ENCODE assay signal across 25 cellular contexts in the genomic region with DNA sequence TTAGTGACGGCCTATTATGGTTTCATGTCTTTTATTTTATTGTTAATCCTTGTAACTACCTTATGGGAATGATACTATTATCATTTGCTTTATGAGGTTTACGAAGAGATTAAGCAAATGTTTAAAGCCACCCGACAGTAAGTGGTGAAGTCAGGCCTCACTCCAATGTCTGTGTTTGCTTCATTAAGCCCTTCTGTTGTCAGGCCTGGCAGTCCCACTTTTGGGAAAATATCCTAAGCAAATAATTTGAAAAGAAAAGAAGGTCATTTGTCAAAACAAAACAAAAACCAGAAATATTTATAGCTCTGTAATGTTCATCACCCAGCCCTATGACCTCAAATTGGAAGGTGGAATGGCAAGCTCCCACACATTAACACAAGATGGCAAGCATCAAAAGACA. TPM values are rescaled to one million over a fixed set of nuclear protein-coding genes. Genes with fewer than 3 reads are reported as not detected.
DNase-seq lines count a peak whose midpoint lies in the region; ATAC-seq and TF ChIP-seq lines count a peak whose summit lies in the region.
"Had no signal": no experiment of that assay in that cellular context is flagged by ENCODE, and none has a peak within 500 bp of the region (broad histone marks: within the 10 kb centered on the region; RNA-seq: fewer than 3 reads in every experiment).

No MANE protein-coding gene starts in this region.

- POLR2A ChIA-PET in activated B cell treated with CpG ODN at 0.5 μM for 24 hours (lab: Charles Lee), result interaction anchor here (0.6 to 8.4 kb wide), 4 partner anchors 9 to 108 kb away, joined by 3 to 120 read pairs (median 6); a partner anchor contains a TSS

- H3K36me3 ChIP-seq in BLaER1 (no peaks in the 10 kb centered on the region), tibial nerve (no peaks in the 10 kb centered on the region), colonic mucosa (no peaks in the 10 kb centered on the region)
- H3K36me3 ChIP-seq: gastrocnemius medialis, pancreas had no signal

- no peaks in the 10 kb centered on the region for H3K27me3 Mint-ChIP-seq in activated B cell treated with CpG ODN at 0.5 μM for 24 hours
- H3K27me3 Mint-ChIP-seq: activated CD4-positive, alpha-beta T cell treated with anti-CD3 and anti-CD28 coated beads for 36 hours had no signal

- H3K4me3 Mint-ChIP-seq in activated B cell treated with CpG ODN at 0.5 μM for 24 hours, result peak overlapping the region; percentile 17
- H3K4me3 Mint-ChIP-seq: activated CD4-positive, alpha-beta T cell treated with anti-CD3 and anti-CD28 coated beads for 36 hours; neural crest cell; type B pancreatic cell had no signal

- H3K4me1 ChIP-seq in BLaER1 (peaks cover 56% of the 10 kb centered on the region), tibial nerve (no peaks in the 10 kb centered on the region), colonic mucosa (no peaks in the 10 kb centered on the region)

- H4K20me1 ChIP-seq in BLaER1, result no peaks in the 10 kb centered on the region

- H3K9me3 Mint-ChIP-seq in activated B cell treated with CpG ODN at 0.5 μM for 24 hours, result no peaks in the 10 kb centered on the region
- H3K9me3 Mint-ChIP-seq: neural crest cell, type B pancreatic cell had no signal

- DNase-seq in activated B cell treated with CpG ODN at 0.5 μM for 24 hours (no peak), NCI-H526 (lab: John Stamatoyannopoulos, UW) (no peak), posterior cingulate gyrus (no peak), tibial nerve (ENCODE audit: low spot score in 2 of 2) (no peak), colonic mucosa (no peak)
- DNase-seq: ACHN; activated CD4-positive, alpha-beta T cell treated with anti-CD3 and anti-CD28 coated beads for 36 hours; activated T-cell treated with anti-CD3 and anti-CD28 coated beads for 4 hours; dermis blood vessel endothelial cell; gastrocnemius medialis; KG1; left cardiac atrium; mammary epithelial cell; NCI-H1417 treated with DMSO at 0.1 percent for 48 hours; NCI-H524; pancreas; PC-9; stimulated activated CD4-positive, alpha-beta T cell treated with anti-CD3 and anti-CD28 coated beads, Interleukin-2, amount 100 ng/mL, for 24 hours; T-helper 2 cell had no signal

- H3K9me3 ChIP-seq in BLaER1, result no peaks in the 10 kb centered on the region
- H3K9me3 ChIP-seq in tibial nerve, result no peaks in the 10 kb centered on the region
- H3K9me3 ChIP-seq in colonic mucosa, result no peaks in the 10 kb centered on the region
- H3K9me3 ChIP-seq: gastrocnemius medialis, pancreas had no signal

- H3K27me3 ChIP-seq in BLaER1 (no peaks in the 10 kb centered on the region), tibial nerve (no peaks in the 10 kb centered on the region), colonic mucosa (no peaks in the 10 kb centered on the region)
- H3K27me3 ChIP-seq: gastrocnemius medialis, pancreas had no signal

- H3K27ac Mint-ChIP-seq in activated B cell treated with CpG ODN at 0.5 μM for 24 hours, result peak overlapping the region; percentile 93
- H3K27ac Mint-ChIP-seq: activated CD4-positive, alpha-beta T cell treated with anti-CD3 and anti-CD28 coated beads for 36 hours; type B pancreatic cell had no signal

- H3K4me3 ChIP-seq in BLaER1 (no peak overlapping the region), tibial nerve (no peak overlapping the region), colonic mucosa (no peak overlapping the region)
- H3K4me3 ChIP-seq: gastrocnemius medialis, pancreas, PC-9 had no signal

- no peak for TF ChIP-seq POLR2A in tibial nerve (IDR thresholded peaks at IDR 0.05)

- H3K36me3 Mint-ChIP-seq in activated B cell treated with CpG ODN at 0.5 μM for 24 hours (ENCODE audit: low read depth), result no peaks in the 10 kb centered on the region
- H3K36me3 Mint-ChIP-seq: type B pancreatic cell had no signal

- intact Hi-C loops in activated B cell treated with CpG ODN at 0.5 μM for 24 hours (cut with micrococcal nuclease), result no loop called here
- intact Hi-C loops in posterior cingulate gyrus (cut with DNase I), result no loop called here
- intact Hi-C loops in colonic mucosa (cut with DNase I), result no loop called here

- WGBS in tibial nerve, 2 donors, result 81% methylated on average over 3 of the region's 3 CpGs

- TF ChIP-seq CTCF in activated B cell treated with CpG ODN at 0.5 μM for 24 hours (IDR thresholded peaks at IDR 0.05) (no peak), tibial nerve (IDR thresholded peaks at IDR 0.05) (no peak), colonic mucosa (IDR thresholded peaks at IDR 0.05) (no peak)

- H3K9ac ChIP-seq in BLaER1 (no peak overlapping the region), colonic mucosa (ENCODE audit: low read depth in 2 of 2, low read length in 2 of 2) (no peak overlapping the region)

- peaks cover 78% of the 10 kb centered on the region for H3K4me1 Mint-ChIP-seq in activated B cell treated with CpG ODN at 0.5 μM for 24 hours
- H3K4me1 Mint-ChIP-seq: neural crest cell had no signal

- CTCF ChIA-PET in activated B cell treated with CpG ODN at 0.5 μM for 24 hours (lab: Charles Lee), result interaction anchor here (1.1 to 3.0 kb wide), 2 partner anchors 21 to 28 kb away, joined by 3 to 14 read pairs; no protein-coding TSS in a partner anchor

- TF ChIP-seq EP300 in tibial nerve (IDR thresholded peaks at IDR 0.05), result no peak

- no peak overlapping the region for H3K27ac ChIP-seq in BLaER1
- no peak overlapping the region for H3K27ac ChIP-seq in tibial nerve
- no peak overlapping the region for H3K27ac ChIP-seq in colonic mucosa
- H3K27ac ChIP-seq: gastrocnemius medialis, pancreas, PC-9 had no signal

- H3K4me2 ChIP-seq in BLaER1, result peak overlapping the region; percentile 68
- H3K4me2 ChIP-seq: PC-9 had no signal

- ATAC-seq in GM18502 (IDR thresholded peaks at IDR 0.05; ENCODE audit: poor library complexity, unreplicated experiment) (peak; percentile 21), HG03432 (IDR thresholded peaks at IDR 0.05; ENCODE audit: unreplicated experiment) (peak; percentile 5), activated B cell treated with CpG ODN at 0.5 μM for 24 hours (ENCODE audit: low read depth) (no peak)
- ATAC-seq: activated CD4-positive, alpha-beta T cell treated with anti-CD3 and anti-CD28 coated beads for 36 hours; gastrocnemius medialis; left cardiac atrium; pancreas; Right ventricle myocardium inferior had no signal

RNA-seq across cellular contexts. Expression of a gene that starts 40.7 kb away (rescaled TPM):
- total RNA-seq in activated B cell treated with CpG ODN at 0.5 μM for 24 hours (91.4 and 93.2 TPM in 2 replicates), tibial nerve (10 to 100 TPM; 46.8 to 63.8 (median 55.7) TPM), colonic mucosa (10 to 100 TPM; 31.8 to 34.9 TPM)
